1 cellular context compared by ENCODE assay signal in genomic region chr1:16632044-16632850, GRCh38. TPM values are rescaled to one million over a fixed set of nuclear protein-coding genes. Genes with fewer than 3 reads are reported as not detected.
"Had no signal": no experiment of that assay in that cellular context is flagged by ENCODE, and none has a peak within 500 bp of the region (broad histone marks: within the 10 kb centered on the region; RNA-seq: fewer than 3 reads in every experiment).

No MANE protein-coding gene starts in this region.

RNA-seq across cellular contexts. Expression of gene RNU1-3, which starts 34.5 kb away (rescaled TPM):
- total RNA-seq: myocyte had no signal
